Comparison of ENCODE assay signal across 15 cellular contexts in genomic region chr13:45747071-45747470, GRCh38.
"Had no signal": no experiment of that assay in that cellular context is flagged by ENCODE, and none has a peak within 500 bp of the region (broad histone marks: within the 10 kb centered on the region; RNA-seq: fewer than 3 reads in every experiment).

No MANE protein-coding gene starts in this region.

- H3K4me2 ChIP-seq: smooth muscle cell had no signal

- H3K27ac ChIP-seq: ascending aorta, lower lobe of right lung, tibial artery had no signal

- H3K4me3 ChIP-seq: ascending aorta, dorsolateral prefrontal cortex, lower lobe of right lung, mucosa of descending colon, smooth muscle cell, tibial artery had no signal

- H3K36me3 ChIP-seq: ascending aorta, lower lobe of right lung, tibial artery had no signal

- DNase-seq: activated CD4-positive, alpha-beta T cell treated with anti-CD3 and anti-CD28 coated beads for 4 hours; activated CD8-positive, alpha-beta memory T cell treated with anti-CD3 and anti-CD28 coated beads, Interleukin-2, amount 50 U/mL, for 48 hours; activated CD8-positive, alpha-beta T cell treated with anti-CD3 and anti-CD28 coated beads, Interleukin-2, amount 10 ng/mL, durations not matched to agents 7 days and 5 days; activated naive CD4-positive, alpha-beta T cell; glutamatergic neuron; lower lobe of right lung; mucosa of descending colon; naive thymus-derived CD8-positive, alpha-beta T cell; right cardiac atrium; T-helper 9 cell; tibial artery had no signal

- H3K9me3 ChIP-seq: ascending aorta, lower lobe of right lung, mucosa of descending colon, tibial artery had no signal

- H3K4me1 ChIP-seq: ascending aorta, lower lobe of right lung had no signal

- H3K27me3 ChIP-seq: ascending aorta, dorsolateral prefrontal cortex, tibial artery had no signal

- ATAC-seq: activated CD8-positive, alpha-beta T cell treated with anti-CD3 and anti-CD28 coated beads, Interleukin-2, amount 10 ng/mL, durations not matched to agents 7 days and 5 days; mucosa of descending colon; naive thymus-derived CD8-positive, alpha-beta T cell; right cardiac atrium; stimulated activated effector memory CD8-positive, alpha-beta T cell treated with anti-CD3 and anti-CD28 coated beads, Interleukin-12 subunit alpha, Interleukin-12 subunit beta, amount 100 ng/mL, for 72 hours had no signal
